In the genomic region with DNA sequence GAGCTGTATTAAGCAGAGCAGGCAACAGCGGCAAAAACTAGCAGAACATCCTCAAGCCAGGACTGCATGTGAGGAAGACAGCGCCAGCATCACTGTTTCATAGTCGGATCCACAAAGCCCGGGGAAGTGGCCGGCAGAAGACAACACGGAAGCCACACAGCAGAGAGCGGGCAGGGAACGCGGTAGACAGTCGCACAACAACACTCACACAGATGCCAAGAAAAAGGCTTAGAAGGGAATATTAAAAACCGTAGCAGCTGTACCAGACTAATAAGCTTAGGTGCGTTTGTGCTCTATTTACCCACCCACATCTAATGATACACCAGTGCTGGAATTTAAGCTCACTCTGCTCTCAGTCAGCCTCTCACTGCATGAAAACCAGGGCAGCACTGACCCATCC, we compare ENCODE assay signal across 1 cellular context.
TF ChIP-seq lines count a peak whose summit lies in the region.

No MANE protein-coding gene starts in this region.

TF ChIP-seq in HCT116, 20 proteins besides CTCF, POLR2A, EP300 and RAD21 (continued from another document):
- TF ChIP-seq REST (IDR thresholded peaks at IDR 0.05; ENCODE audit: low read depth) (no peak), SRF (IDR thresholded peaks at IDR 0.05; ENCODE audit: low read depth) (no peak), JUND (IDR thresholded peaks at IDR 0.05) (no peak), CBX3 (IDR thresholded peaks at IDR 0.05; ENCODE audit: low read depth) (no peak), YY1 (IDR thresholded peaks at IDR 0.05; ENCODE audit: extremely low read depth, insufficient replicate concordance, low read depth, low read length) (no peak), FOSL1 (IDR thresholded peaks at IDR 0.05; ENCODE audit: low read depth) (no peak), ZNF274 (IDR thresholded peaks at IDR 0.05; ENCODE audit: low read depth, low read length) (no peak), SP1 (IDR thresholded peaks at IDR 0.05; ENCODE audit: low read depth) (no peak), TCF7L2 (IDR thresholded peaks at IDR 0.05; ENCODE audit: borderline replicate concordance, extremely low read depth, insufficient read depth, insufficient read length) (no peak), CEBPB (IDR thresholded peaks at IDR 0.05; ENCODE audit: low read depth) (no peak), ZFX (IDR thresholded peaks at IDR 0.05) (no peak), EZH2phosphoT487 (IDR thresholded peaks at IDR 0.05; ENCODE audit: borderline replicate concordance) (no peak)
- TF ChIP-seq, protein P1, sequence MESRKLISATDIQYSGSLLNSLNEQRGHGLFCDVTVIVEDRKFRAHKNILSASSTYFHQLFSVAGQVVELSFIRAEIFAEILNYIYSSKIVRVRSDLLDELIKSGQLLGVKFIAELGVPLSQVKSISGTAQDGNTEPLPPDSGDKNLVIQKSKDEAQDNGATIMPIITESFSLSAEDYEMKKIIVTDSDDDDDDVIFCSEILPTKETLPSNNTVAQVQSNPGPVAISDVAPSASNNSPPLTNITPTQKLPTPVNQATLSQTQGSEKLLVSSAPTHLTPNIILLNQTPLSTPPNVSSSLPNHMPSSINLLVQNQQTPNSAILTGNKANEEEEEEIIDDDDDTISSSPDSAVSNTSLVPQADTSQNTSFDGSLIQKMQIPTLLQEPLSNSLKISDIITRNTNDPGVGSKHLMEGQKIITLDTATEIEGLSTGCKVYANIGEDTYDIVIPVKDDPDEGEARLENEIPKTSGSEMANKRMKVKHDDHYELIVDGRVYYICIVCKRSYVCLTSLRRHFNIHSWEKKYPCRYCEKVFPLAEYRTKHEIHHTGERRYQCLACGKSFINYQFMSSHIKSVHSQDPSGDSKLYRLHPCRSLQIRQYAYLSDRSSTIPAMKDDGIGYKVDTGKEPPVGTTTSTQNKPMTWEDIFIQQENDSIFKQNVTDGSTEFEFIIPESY (IDR thresholded peaks at IDR 0.05; ENCODE audit: extremely low read depth, insufficient replicate concordance, low read length) = no peak
